Comparison of ENCODE assay signal across 19 cellular contexts in genomic region chr10:42598249-42598873, GRCh38. TPM values are rescaled to one million over a fixed set of nuclear protein-coding genes. Genes with fewer than 3 reads are reported as not detected.
DNase-seq lines count a peak whose midpoint lies in the region; ATAC-seq, FAIRE-seq and TF ChIP-seq lines count a peak whose summit lies in the region.
"Had no signal": no experiment of that assay in that cellular context is flagged by ENCODE, and none has a peak within 500 bp of the region (broad histone marks: within the 10 kb centered on the region; RNA-seq: fewer than 3 reads in every experiment).

No MANE protein-coding gene starts in this region.

- dilution Hi-C loops in keratinocyte (cut with MboI; ENCODE audit: extremely low pct_ligation_motif_present, low sequenced_read_pairs), result no loop called here

- BruUV-seq in K562 (replicated peaks; lab: Mats Ljungman, UMichigan), result no TSS peak

- peaks cover 22% of the 10 kb centered on the region for H3K36me3 ChIP-seq in K562 (ENCODE audit: control insufficient read depth, insufficient read depth, low read length)
- peaks cover 5 to 8% of the 10 kb centered on the region in 2 experiments for H3K36me3 ChIP-seq in keratinocyte (ENCODE audit: control insufficient read depth in 2 of 2, extremely low read depth in 1 of 2, insufficient read depth in 2 of 2, low read length in 2 of 2)
- no peaks in the 10 kb centered on the region for H3K36me3 ChIP-seq in ovary

- H3K9me1 ChIP-seq in K562 (ENCODE audit: control insufficient read depth, insufficient read depth, low read length) (no peaks in the 10 kb centered on the region), keratinocyte (ENCODE audit: control insufficient read depth, extremely low read depth, insufficient read depth, low read length) (no peaks in the 10 kb centered on the region)

- in situ Hi-C loops in K562 (cut with MboI), result no loop called here

- H3K9me3 ChIP-seq in A549 (peaks cover 85% of the 10 kb centered on the region), K562 (replicated peaks; ENCODE audit: control insufficient read depth, insufficient read depth, low read depth, low read length) (peaks cover 10% of the 10 kb centered on the region), keratinocyte (ENCODE audit: control insufficient read depth, low read depth, low read length) (peaks cover 6% of the 10 kb centered on the region), ovary (peaks cover 0 to 11% of the 10 kb centered on the region in 2 donors)

- H3K4me3 ChIP-seq in A549, result no peak overlapping the region
- no peak overlapping the region for H3K4me3 ChIP-seq in K562
- no peak overlapping the region for H3K4me3 ChIP-seq in keratinocyte (ENCODE audit: control insufficient read depth in 2 of 3, extremely low read depth in 1 of 3, insufficient read depth in 2 of 3, low read depth in 1 of 3, low read length in 3 of 3)
- no peak overlapping the region for H3K4me3 ChIP-seq in ovary
- H3K4me3 ChIP-seq: BLaER1, GM23248 had no signal

- H3K27me3 ChIP-seq in K562 (ENCODE audit: control insufficient read depth in 2 of 2, insufficient read depth in 2 of 2, low read length in 2 of 2) (no peaks in the 10 kb centered on the region), keratinocyte (ENCODE audit: control insufficient read depth, extremely low read depth, insufficient read depth, low read length) (no peaks in the 10 kb centered on the region), ovary (no peaks in the 10 kb centered on the region)
- H3K27me3 ChIP-seq: BLaER1 had no signal

- peak; percentile 13 for FAIRE-seq in A549 (lab: Jason Lieb, UNC)
- FAIRE-seq in GM12891 (lab: Jason Lieb, UNC), result peak; percentile 20
- peak; percentile 15 for FAIRE-seq in K562 (lab: Jason Lieb, UNC)
- peak; percentile 59 for FAIRE-seq in keratinocyte (lab: Jason Lieb, UNC)
- FAIRE-seq: H1 had no signal

- H2AFZ ChIP-seq in K562 (ENCODE audit: low read depth, low read length) (no peak overlapping the region), keratinocyte (ENCODE audit: control insufficient read depth, low read length) (no peak overlapping the region)
- H2AFZ ChIP-seq: GM23248 had no signal

- TF ChIP-seq RAD21 in A549 (conservative IDR thresholded peaks at IDR 0.05 in 1 of 2, IDR thresholded peaks at IDR 0.05 in 1 of 2), result no peak
- no peak for TF ChIP-seq RAD21 in K562 (CRISPR knock-in tag; conservative IDR thresholded peaks at IDR 0.05 in 1 of 2, IDR thresholded peaks at IDR 0.05 in 1 of 2)

- DNase-seq in A549 (ENCODE audit: low read depth in 1 of 2, low spot score in 1 of 2) (no peak), GM12891 (ENCODE audit: insufficient read length, low spot score) (no peak), K562 (ENCODE audit: extremely low read depth in 1 of 4, low spot score in 3 of 4) (no peak), keratinocyte (ENCODE audit: low read depth, low spot score) (no peak), ecto neural progenitor cell (ENCODE audit: low spot score) (no peak), ovary (no peak), SKM-1 treated with dmso at 0.1 percent for 144 hours (lab: John Stamatoyannopoulos, UW; ENCODE audit: unreplicated experiment) (no peak)
- DNase-seq: Caco-2; CD4-positive, CD25-positive, alpha-beta regulatory T cell; CD8-positive, alpha-beta T cell; DMS153; DND-41; GM23248; H7 had no signal

- no peaks in the 10 kb centered on the region for H3K4me1 ChIP-seq in A549
- no peaks in the 10 kb centered on the region for H3K4me1 ChIP-seq in K562 (replicated peaks in 1 of 2; ENCODE audit: control insufficient read depth in 2 of 2, insufficient read depth in 2 of 2, low read length in 2 of 2)
- no peaks in the 10 kb centered on the region for H3K4me1 ChIP-seq in keratinocyte (ENCODE audit: control insufficient read depth, extremely low read depth, insufficient read depth, low read length)
- H3K4me1 ChIP-seq in ovary (ENCODE audit: insufficient read depth), result no peaks in the 10 kb centered on the region
- H3K4me1 ChIP-seq: BLaER1, Caco-2 had no signal

- WGBS in A549 (ENCODE audit: missing lambda C conversion rate), result 93% methylated on average over 4 of the region's 4 CpGs
- 70% methylated on average over 4 of the region's 4 CpGs for WGBS in K562 (ENCODE audit: insufficient coverage, low coverage, missing lambda C conversion rate)
- WGBS in ovary, 3 donors, result 93 to 97% (median 94%) methylated on average over 4 of the region's 4 CpGs

- H4K20me1 ChIP-seq in K562 (replicated peaks; ENCODE audit: control insufficient read depth, insufficient read depth, low read length) (no peaks in the 10 kb centered on the region), keratinocyte (ENCODE audit: control insufficient read depth, extremely low read depth, insufficient read depth, low read length) (no peaks in the 10 kb centered on the region)
- H4K20me1 ChIP-seq: BLaER1 had no signal

- no peak overlapping the region for H3K4me2 ChIP-seq in A549
- no peak overlapping the region for H3K4me2 ChIP-seq in K562 (ENCODE audit: insufficient read depth, low read length)
- no peak overlapping the region for H3K4me2 ChIP-seq in keratinocyte (ENCODE audit: control insufficient read depth, extremely low read depth, insufficient read depth, low read depth, low read length)
- H3K4me2 ChIP-seq: BLaER1 had no signal

- H3K79me2 ChIP-seq in K562 (ENCODE audit: control insufficient read depth, insufficient read depth, low read length) (no peaks in the 10 kb centered on the region), keratinocyte (ENCODE audit: control insufficient read depth, insufficient read depth, low read length) (no peaks in the 10 kb centered on the region)

- intact Hi-C loops in K562 (cut with micrococcal nuclease), result no loop called here
- intact Hi-C loops in ovary (cut with DNase I), result no loop called here

- TF ChIP-seq POLR2A in A549 (IDR thresholded peaks at IDR 0.05; ENCODE audit: low read length) (no peak), GM12891 (IDR thresholded peaks at IDR 0.05; ENCODE audit: low read depth, low read length) (no peak), K562 (conservative IDR thresholded peaks at IDR 0.05) (no peak), ovary (IDR thresholded peaks at IDR 0.05) (no peak)

- CTCF ChIA-PET in A549 (lab: Yijun Ruan, JAX), result no interaction called here
- CTCF ChIA-PET in K562 (lab: Yijun Ruan, JAX; ENCODE audit: low intra/inter-chr PET ratio), result no interaction called here

- no peak overlapping the region for H3K9ac ChIP-seq in K562 (ENCODE audit: insufficient read depth in 1 of 2, low read depth in 2 of 2, low read length in 2 of 2)
- H3K9ac ChIP-seq in keratinocyte (ENCODE audit: control insufficient read depth, extremely low read depth, insufficient read depth, low read length), result no peak overlapping the region
- H3K9ac ChIP-seq: BLaER1, GM23248 had no signal

- POLR2A ChIA-PET in A549 (lab: Yijun Ruan, JAX) (no interaction called here), K562 (lab: Yijun Ruan, JAX) (no interaction called here)

- TF ChIP-seq EP300 in A549 (IDR thresholded peaks at IDR 0.05) (no peak), K562 (IDR thresholded peaks at IDR 0.05; ENCODE audit: low read length) (no peak), ovary (IDR thresholded peaks at IDR 0.05) (no peak)

- no peak overlapping the region for H3K27ac ChIP-seq in A549
- no peak overlapping the region for H3K27ac ChIP-seq in K562 (ENCODE audit: extremely low read depth, low read depth, low read length)
- H3K27ac ChIP-seq in keratinocyte (ENCODE audit: control insufficient read depth, insufficient read depth, low read length), result no peak overlapping the region
- H3K27ac ChIP-seq in ovary, result no peak overlapping the region
- H3K27ac ChIP-seq: BLaER1, C4-2B, GM23248 had no signal

- ATAC-seq in A549 (no peak), K562 (no peak), HG03460 (IDR thresholded peaks at IDR 0.05; ENCODE audit: unreplicated experiment) (no peak)
- ATAC-seq: CD8-positive, alpha-beta T cell; HCT116 had no signal

- TF ChIP-seq CTCF in A549 (IDR thresholded peaks at IDR 0.05) (no peak), K562 (IDR thresholded peaks at IDR 0.05 in 2 of 3, conservative IDR thresholded peaks at IDR 0.05 in 1 of 3; ENCODE audit: insufficient read depth in 2 of 3, low read depth in 1 of 3, low read length in 3 of 3) (no peak), keratinocyte (optimal IDR thresholded peaks at IDR 0.05 in 1 of 3, IDR thresholded peaks at IDR 0.05 in 1 of 3, conservative IDR thresholded peaks at IDR 0.05 in 1 of 3; ENCODE audit: extremely low read depth in 1 of 3, insufficient read depth in 2 of 3, low read length in 3 of 3) (no peak), ovary (IDR thresholded peaks at IDR 0.05) (no peak)

RNA-seq across cellular contexts. Expression of gene ZNF33B, which starts 40.0 kb away (rescaled TPM):
- 10.1 and 12.4 TPM in 2 replicates for polyA plus RNA-seq in A549 (2011; rRNA removed)
- 2.1 and 2.3 TPM in 2 replicates for polyA plus RNA-seq in A549 (2012; cell fraction: cytosol; rRNA removed)
- polyA plus RNA-seq in A549 (2012; cell fraction: nucleus; rRNA removed), result 2.2 and 5.2 TPM in 2 replicates
- 10.7 to 11.7 TPM (median 11.1 TPM) in 3 replicates for polyA plus RNA-seq in A549 (2017; fragmentation: RNase III; extraction: RNeasy Plus Mini Kit Qiagen cat#74134 plus additional on column Dnase treatment)
- polyA minus RNA-seq in A549 (2011; rRNA and poly(A)+ RNA removed), result 6.5 and 10.7 TPM in 2 replicates
- polyA plus RNA-seq in GM12891 (2012; ENCODE audit: low read depth, missing spikeins), result 3.3 TPM
- total RNA-seq in K562 (2011; cell fraction: chromatin; rRNA removed; ENCODE audit: low replicate concordance), result 23.4 and 28.6 TPM in 2 replicates
- total RNA-seq in K562 (2011; cell fraction: nucleolus; rRNA removed), result 9.3 and 9.8 TPM in 2 replicates
- 11.1 and 13.1 TPM in 2 replicates for total RNA-seq in K562 (2011; cell fraction: nucleoplasm; rRNA removed)
- total RNA-seq in K562 (2014; rRNA removed), result 6.9 and 9.7 TPM in 2 replicates
- total RNA-seq in K562 (2014; rRNA removed; fragmentation: Illumina TruSeq; extraction: Trizol), result 23.9 and 32.4 TPM in 2 replicates
- total RNA-seq in K562 (2015; rRNA removed; fragmentation: Illumina TruSeq; extraction: Trizol), result 17.0 and 18.3 TPM in 2 replicates
- 13.9 and 15.4 TPM in 2 replicates for total RNA-seq in K562 (2021)
- polyA plus RNA-seq in K562 (2011; rRNA removed), result 16.8 and 17.7 TPM in 2 replicates
- 2.4 and 8.5 TPM in 2 replicates for polyA plus RNA-seq in K562 (2011; cell fraction: cytosol; rRNA removed)
- polyA plus RNA-seq in K562 (2011; cell fraction: nucleus; rRNA removed), result 10.7 and 20.6 TPM in 2 replicates
- polyA plus RNA-seq in K562 (2012), result 8.7 and 20.1 TPM in 2 replicates
- polyA plus RNA-seq in K562 (2014; fragmentation: Illumina TruSeq; extraction: Trizol), result 14.8 and 16.9 TPM in 2 replicates
- 10 to 100 TPM in 1 of 2 experiments, 1 to 10 TPM in 1; 9.8 to 13.1 TPM for polyA plus RNA-seq in K562 (2014; fragmentation: Nextera tagmentation; extraction: Ambion mirVana)
- polyA plus RNA-seq in K562 (2014; rRNA removed), result 12.7 and 14.0 TPM in 2 replicates
- polyA minus RNA-seq in K562 (2011; rRNA and poly(A)+ RNA removed), result 23.5 and 37.2 TPM in 2 replicates
- polyA minus RNA-seq in K562 (2011; cell fraction: cytosol; rRNA and poly(A)+ RNA removed), result 8.6 and 12.9 TPM in 2 replicates
- polyA minus RNA-seq in K562 (2011; cell fraction: nucleus; rRNA and poly(A)+ RNA removed), result 7.9 and 18.4 TPM in 2 replicates
- polyA plus RNA-seq in keratinocyte, result 6.5 to 9.4 TPM (median 9.3 TPM) in 3 replicates
- 16.3 TPM for polyA plus RNA-seq in keratinocyte (2011; ENCODE audit: low read depth)
- polyA plus RNA-seq in keratinocyte (2011; cell fraction: cytosol; rRNA removed), result 3.6 and 7.3 TPM in 2 replicates
- polyA plus RNA-seq in keratinocyte (2011; cell fraction: nucleus; rRNA removed), result 9.9 and 11.6 TPM in 2 replicates
- 6.0 and 8.5 TPM in 2 replicates for polyA plus RNA-seq in keratinocyte (2012; ENCODE audit: low replicate concordance)
- 1.1 to 16.2 TPM (median 5.6 TPM) in 3 replicates for polyA minus RNA-seq in keratinocyte
- 3.3 TPM for polyA minus RNA-seq in keratinocyte (2011; cell fraction: cytosol; rRNA and poly(A)+ RNA removed)
- 4.4 and 17.8 TPM in 2 replicates for polyA minus RNA-seq in keratinocyte (2011; cell fraction: nucleus; rRNA and poly(A)+ RNA removed)
- total RNA-seq in ovary, result 10 to 100 TPM; 24.9 to 71.8 (median 42.3) TPM
- polyA plus RNA-seq in ovary, result 10 to 100 TPM; 32.7 to 32.9 TPM
